8 cellular contexts compared by ENCODE assay signal in the genomic region with DNA sequence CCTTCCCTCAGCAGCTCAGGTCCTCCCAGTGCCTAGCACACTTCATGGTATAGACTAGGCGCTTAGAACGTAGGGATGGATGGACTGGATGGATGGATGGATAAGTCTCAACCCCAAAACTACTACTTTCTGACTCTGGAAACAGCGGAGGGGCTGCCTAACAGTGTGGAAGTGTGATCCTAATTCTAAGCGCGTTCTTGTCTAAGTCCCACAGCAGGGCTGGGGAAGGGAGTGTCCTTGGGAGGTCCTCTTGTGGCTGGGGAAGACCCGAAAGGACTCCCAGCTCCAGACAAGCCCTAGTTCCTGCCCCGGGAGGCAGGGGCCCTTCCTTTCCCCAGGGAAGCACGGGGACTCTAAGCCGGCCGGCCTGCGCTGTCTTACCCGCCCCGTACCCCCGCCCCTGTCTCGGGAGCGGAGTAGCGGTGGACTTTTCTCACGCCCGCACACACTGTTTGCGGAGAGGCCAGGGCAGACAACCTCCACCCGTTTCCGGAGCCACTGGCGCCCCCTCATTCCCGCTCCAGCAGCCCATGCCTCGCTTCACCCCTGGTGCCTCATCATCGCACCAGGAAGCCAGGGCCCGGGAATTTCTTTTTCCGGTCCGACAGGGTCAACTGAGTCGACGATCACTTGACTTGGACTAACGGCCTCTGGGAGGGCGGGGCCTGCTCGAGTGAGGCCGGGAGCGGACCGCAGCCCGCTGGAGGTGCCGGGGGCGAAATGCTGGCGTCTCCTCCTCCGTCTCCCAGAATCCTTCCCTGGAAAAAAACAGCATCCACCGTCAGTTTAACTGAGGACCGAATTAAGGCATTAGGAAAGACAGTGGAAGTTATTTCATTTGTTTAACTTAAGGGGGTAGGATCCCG.
DNase-seq lines count a peak whose midpoint lies in the region; ATAC-seq and TF ChIP-seq lines count a peak whose summit lies in the region.

No MANE protein-coding gene starts in this region.

- peak; percentile 7 for TF ChIP-seq CTCF in brain microvascular endothelial cell (IDR thresholded peaks at IDR 0.05; ENCODE audit: low read depth, low read length, missing control alignments)

- H3K4me1 ChIP-seq in SJSA1 (replicated peaks) (peaks cover 3% of the 10 kb centered on the region), iPS DF 6.9 (ENCODE audit: control insufficient read depth, insufficient read depth, low read length) (0 out of 2 replicates have a peak, but pooled peaks cover 2% of the 10 kb centered on the region), rectal smooth muscle tissue (ENCODE audit: control insufficient read depth, insufficient read depth, low read length) (no peaks in the 10 kb centered on the region)

- WGBS in iPS DF 6.9 (ENCODE audit: insufficient coverage, insufficient read length) = no CpG with 5 or more reads among the region's 45 CpGs

- DNase-seq in EH (ENCODE audit: low read depth) (peak; percentile 81), SJSA1 (ENCODE audit: low read depth in 1 of 2, low spot score in 2 of 2) (peak; percentile 62 to 75), brain microvascular endothelial cell (peak; percentile 78), iPS DF 6.9 (ENCODE audit: low read depth, low spot score) (no peak)

- ATAC-seq in HG02759 (IDR thresholded peaks at IDR 0.05; ENCODE audit: unreplicated experiment) = peak; percentile 47
- ATAC-seq in HG02798 (IDR thresholded peaks at IDR 0.05; ENCODE audit: poor library complexity, unreplicated experiment) = no peak
- no peak for ATAC-seq in HG02885 (IDR thresholded peaks at IDR 0.05; ENCODE audit: poor library complexity, unreplicated experiment)

- in situ Hi-C loops in brain microvascular endothelial cell (cut with HindIII; ENCODE audit: low pct_ligation_motif_present, low sequenced_read_pairs) = no loop called here

- H3K27ac ChIP-seq in SJSA1 = peak overlapping the region; percentile 60
- peak overlapping the region; percentile 49 for H3K27ac ChIP-seq in brain microvascular endothelial cell
- no peak overlapping the region for H3K27ac ChIP-seq in iPS DF 6.9 (ENCODE audit: low read length)
- peak overlapping the region; percentile 68 for H3K27ac ChIP-seq in rectal smooth muscle tissue (ENCODE audit: low read depth, low read length)

- H3K27me3 ChIP-seq in SJSA1 (replicated peaks) = no peaks in the 10 kb centered on the region
- H3K27me3 ChIP-seq in brain microvascular endothelial cell (replicated peaks) = no peaks in the 10 kb centered on the region
- H3K27me3 ChIP-seq in iPS DF 6.9 (ENCODE audit: control insufficient read depth, insufficient read depth, low read length) = no peaks in the 10 kb centered on the region
- H3K27me3 ChIP-seq in rectal smooth muscle tissue (ENCODE audit: control insufficient read depth, insufficient read depth, low read length) = no peaks in the 10 kb centered on the region

- peak overlapping the region; percentile 60 for H3K9ac ChIP-seq in rectal smooth muscle tissue (ENCODE audit: low read length)

- H3K9me3 ChIP-seq in SJSA1 (replicated peaks) (no peaks in the 10 kb centered on the region), iPS DF 6.9 (ENCODE audit: control insufficient read depth, insufficient read depth, low read length) (no peaks in the 10 kb centered on the region)

- peak overlapping the region; percentile 25 for H3K4me3 ChIP-seq in SJSA1
- H3K4me3 ChIP-seq in brain microvascular endothelial cell (ENCODE audit: low read depth, low read length) = peak overlapping the region; percentile 49
- H3K4me3 ChIP-seq in iPS DF 6.9 (ENCODE audit: low read length) = peak overlapping the region; percentile 38; the same call in 1 of the 2 replicates
- H3K4me3 ChIP-seq in rectal smooth muscle tissue (ENCODE audit: low read length) = peak overlapping the region; percentile 65

- H3K36me3 ChIP-seq in SJSA1 = no peaks in the 10 kb centered on the region
- no peaks in the 10 kb centered on the region for H3K36me3 ChIP-seq in brain microvascular endothelial cell (replicated peaks)
- H3K36me3 ChIP-seq in iPS DF 6.9 (ENCODE audit: control insufficient read depth, insufficient read depth, low read length) = no peaks in the 10 kb centered on the region
- no peaks in the 10 kb centered on the region for H3K36me3 ChIP-seq in rectal smooth muscle tissue (ENCODE audit: control insufficient read depth, insufficient read depth, low read length)
